8 cellular contexts compared by ENCODE assay signal in the genomic region with DNA sequence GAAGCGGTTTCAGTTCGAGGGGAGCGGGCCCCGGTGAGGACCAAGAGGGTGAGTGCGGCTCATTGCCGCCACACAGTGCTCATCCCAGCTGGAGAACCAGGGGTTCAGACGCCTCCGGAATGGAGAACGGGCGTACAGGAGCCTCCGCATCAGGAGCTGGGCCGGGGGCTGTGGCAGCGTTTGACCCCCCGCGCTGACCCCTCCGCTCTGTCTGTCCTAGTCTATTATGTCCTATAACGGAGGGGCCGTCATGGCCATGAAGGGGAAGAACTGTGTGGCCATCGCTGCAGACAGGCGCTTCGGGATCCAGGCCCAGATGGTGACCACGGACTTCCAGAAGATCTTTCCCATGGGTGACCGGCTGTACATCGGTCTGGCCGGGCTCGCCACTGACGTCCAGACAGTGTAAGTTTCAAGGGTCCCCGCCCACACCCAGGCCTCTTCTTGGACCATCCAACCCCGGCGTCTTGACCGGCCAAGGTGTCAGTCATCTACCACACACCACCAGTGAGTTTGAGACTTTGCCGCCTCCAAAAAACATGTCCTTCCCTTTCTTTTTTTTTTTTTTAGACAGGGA. TPM values are rescaled to one million over a fixed set of nuclear protein-coding genes. Genes with fewer than 3 reads are reported as not detected.
DNase-seq lines count a peak whose midpoint lies in the region; ATAC-seq and TF ChIP-seq lines count a peak whose summit lies in the region.

No MANE protein-coding gene starts in this region.

- H3K27ac Mint-ChIP-seq in HFFc6 = peak overlapping the region; percentile 90
- H3K27ac Mint-ChIP-seq in activated CD8-positive, alpha-beta T cell treated with anti-CD3 and anti-CD28 coated beads, Interleukin-2, amount 10 ng/mL, durations not matched to agents 7 days and 5 days = peak overlapping the region; percentile 99

- H3K27ac ChIP-seq in iPS-20b (ENCODE audit: low read length) (peak overlapping the region; percentile 1), substantia nigra (ENCODE audit: low read depth, low read length, poor library complexity, severe bottlenecking) (peak overlapping the region; percentile 83)

- H3K4me1 ChIP-seq in BE2C (peaks cover 7% of the 10 kb centered on the region), iPS-20b (ENCODE audit: insufficient read depth, low read length) (0 out of 2 replicates have a peak, but pooled peaks cover 3% of the 10 kb centered on the region)

- H3K4me1 Mint-ChIP-seq in HFFc6 (ENCODE audit: low read depth) = peaks cover 31% of the 10 kb centered on the region
- peaks cover 37% of the 10 kb centered on the region for H3K4me1 Mint-ChIP-seq in activated CD8-positive, alpha-beta T cell treated with anti-CD3 and anti-CD28 coated beads, Interleukin-2, amount 10 ng/mL, durations not matched to agents 7 days and 5 days (ENCODE audit: low read depth)

- DNase-seq in BE2C (no peak), HFFc6 (no peak), substantia nigra (lab: John Stamatoyannopoulos, UW) (no peak), NCI-H1092 (lab: John Stamatoyannopoulos, UW) (no peak), GF-D8 (lab: John Stamatoyannopoulos, UW) (no peak), cerebellum (ENCODE audit: low spot score) (no peak)
- DNase-seq in activated CD8-positive, alpha-beta T cell treated with anti-CD3 and anti-CD28 coated beads, Interleukin-2, amount 10 ng/mL, durations not matched to agents 7 days and 5 days = no peak

- ATAC-seq in activated CD8-positive, alpha-beta T cell treated with anti-CD3 and anti-CD28 coated beads, Interleukin-2, amount 10 ng/mL, durations not matched to agents 7 days and 5 days = peak; percentile 17

- H3K27me3 Mint-ChIP-seq in HFFc6 (ENCODE audit: insufficient read depth) = peaks cover 5% of the 10 kb centered on the region
- peaks cover 26% of the 10 kb centered on the region for H3K27me3 Mint-ChIP-seq in activated CD8-positive, alpha-beta T cell treated with anti-CD3 and anti-CD28 coated beads, Interleukin-2, amount 10 ng/mL, durations not matched to agents 7 days and 5 days (ENCODE audit: low read depth)

- peak overlapping the region; percentile 95 for H3K4me3 Mint-ChIP-seq in HFFc6
- peak overlapping the region; percentile 99 for H3K4me3 Mint-ChIP-seq in activated CD8-positive, alpha-beta T cell treated with anti-CD3 and anti-CD28 coated beads, Interleukin-2, amount 10 ng/mL, durations not matched to agents 7 days and 5 days

- H3K27me3 ChIP-seq in BE2C = no peaks in the 10 kb centered on the region
- H3K27me3 ChIP-seq in iPS-20b (ENCODE audit: insufficient read depth, low read length) = peaks cover 17% of the 10 kb centered on the region; the same call in 1 of the 2 replicates

- H3K9ac ChIP-seq in iPS-20b (ENCODE audit: low read depth, low read length) = peak overlapping the region; percentile 81; the same call in 1 of the 2 replicates

- peaks cover 15% of the 10 kb centered on the region for H3K36me3 Mint-ChIP-seq in HFFc6 (ENCODE audit: low read depth)
- peaks cover 30% of the 10 kb centered on the region for H3K36me3 Mint-ChIP-seq in activated CD8-positive, alpha-beta T cell treated with anti-CD3 and anti-CD28 coated beads, Interleukin-2, amount 10 ng/mL, durations not matched to agents 7 days and 5 days (ENCODE audit: low read depth)

- no peaks in the 10 kb centered on the region for H3K9me3 Mint-ChIP-seq in HFFc6
- H3K9me3 Mint-ChIP-seq in activated CD8-positive, alpha-beta T cell treated with anti-CD3 and anti-CD28 coated beads, Interleukin-2, amount 10 ng/mL, durations not matched to agents 7 days and 5 days (ENCODE audit: insufficient read depth) = no peaks in the 10 kb centered on the region

- CTCF ChIA-PET in activated CD8-positive, alpha-beta T cell treated with anti-CD3 and anti-CD28 coated beads, Interleukin-2, amount 10 ng/mL, durations not matched to agents 7 days and 5 days (lab: Charles Lee) = interaction anchor here (1.0 to 2.8 kb wide), 6 partner anchors 9 to 400 kb away, joined by 3 to 18 read pairs (median 4); partner anchors contain the start of gene LASP1

- POLR2A ChIA-PET in activated CD8-positive, alpha-beta T cell treated with anti-CD3 and anti-CD28 coated beads, Interleukin-2, amount 10 ng/mL, durations not matched to agents 7 days and 5 days (lab: Charles Lee) = interaction anchor here (1.3 to 1.5 kb wide), 2 partner anchors 25 to 73 kb away, joined by 4 to 5 read pairs; partner anchors contain the start of gene CWC25

- TF ChIP-seq CTCF in BE2C (IDR thresholded peaks at IDR 0.05; ENCODE audit: low read depth, low read length) = no peak
- no peak for TF ChIP-seq CTCF in HFFc6 (IDR thresholded peaks at IDR 0.05)

- H3K9me3 ChIP-seq in BE2C (no peaks in the 10 kb centered on the region), iPS-20b (ENCODE audit: insufficient read depth, low read depth, low read length) (no peaks in the 10 kb centered on the region)

- H3K36me3 ChIP-seq in BE2C (peaks cover 37% of the 10 kb centered on the region), iPS-20b (ENCODE audit: insufficient read depth, low read depth, low read length) (peaks cover 35% of the 10 kb centered on the region)

- H3K4me3 ChIP-seq in BE2C (ENCODE audit: low read depth, low read length) (peak overlapping the region; percentile 96), iPS-20b (ENCODE audit: low read length) (peak overlapping the region; percentile 91)

RNA-seq across cellular contexts. Expression of gene PSMB3, which starts 0.5 kb away (rescaled TPM):
- polyA plus RNA-seq in BE2C (2012; ENCODE audit: insufficient read depth, insufficient read length, low read depth) = 471 TPM
- total RNA-seq in HFFc6 (2021; fragmentation: NEBNext Ultra II Directional; extraction: Animal tissue kit (Norgen Biotek cat#: 25700)) = 100 to 1,000 TPM; 232 to 273 (median 253) TPM
- total RNA-seq in activated CD8-positive, alpha-beta T cell treated with anti-CD3 and anti-CD28 coated beads, Interleukin-2, amount 10 ng/mL, durations not matched to agents 7 days and 5 days = 100 to 1,000 TPM; 251 to 252 TPM
- total RNA-seq in cerebellum = 73.9 TPM

RNA-seq across cellular contexts. Expression of gene PCGF2, which starts 4.9 kb away (rescaled TPM):
- polyA plus RNA-seq in BE2C (2012; ENCODE audit: insufficient read depth, insufficient read length, low read depth) = 232 TPM
- total RNA-seq in HFFc6 (2021; fragmentation: NEBNext Ultra II Directional; extraction: Animal tissue kit (Norgen Biotek cat#: 25700)) = 10 to 100 TPM; 59.7 to 73.5 (median 69.0) TPM
- total RNA-seq in activated CD8-positive, alpha-beta T cell treated with anti-CD3 and anti-CD28 coated beads, Interleukin-2, amount 10 ng/mL, durations not matched to agents 7 days and 5 days = under 1 TPM; 0.63 to 0.70 TPM
- total RNA-seq in cerebellum = 6.4 TPM

RNA-seq across cellular contexts. Expression of gene CISD3, which starts 22.9 kb away (rescaled TPM):
- 56.3 TPM for polyA plus RNA-seq in BE2C (2012; ENCODE audit: insufficient read depth, insufficient read length, low read depth)
- total RNA-seq in HFFc6 (2021; fragmentation: NEBNext Ultra II Directional; extraction: Animal tissue kit (Norgen Biotek cat#: 25700)) = 10 to 100 TPM; 35.0 to 38.7 (median 36.6) TPM
- total RNA-seq in activated CD8-positive, alpha-beta T cell treated with anti-CD3 and anti-CD28 coated beads, Interleukin-2, amount 10 ng/mL, durations not matched to agents 7 days and 5 days = 10 to 100 TPM; 48.2 to 56.1 TPM
- 0.91 TPM for total RNA-seq in cerebellum

RNA-seq across cellular contexts. Expression of gene PIP4K2B, which starts 46.3 kb away (rescaled TPM):
- 82.6 TPM for polyA plus RNA-seq in BE2C (2012; ENCODE audit: insufficient read depth, insufficient read length, low read depth)
- total RNA-seq in HFFc6 (2021; fragmentation: NEBNext Ultra II Directional; extraction: Animal tissue kit (Norgen Biotek cat#: 25700)) = 10 to 100 TPM; 48.7 to 61.8 (median 55.5) TPM
- total RNA-seq in activated CD8-positive, alpha-beta T cell treated with anti-CD3 and anti-CD28 coated beads, Interleukin-2, amount 10 ng/mL, durations not matched to agents 7 days and 5 days = 10 to 100 TPM; 49.9 to 51.4 TPM
- total RNA-seq in cerebellum = 131 TPM

RNA-seq across cellular contexts. Expression of gene MLLT6, which starts 47.9 kb away (rescaled TPM):
- polyA plus RNA-seq in BE2C (2012; ENCODE audit: insufficient read depth, insufficient read length, low read depth) = 139 TPM
- total RNA-seq in HFFc6 (2021; fragmentation: NEBNext Ultra II Directional; extraction: Animal tissue kit (Norgen Biotek cat#: 25700)) = 10 to 100 TPM; 26.5 to 31.5 (median 30.2) TPM
- 100 to 1,000 TPM; 211 to 219 TPM for total RNA-seq in activated CD8-positive, alpha-beta T cell treated with anti-CD3 and anti-CD28 coated beads, Interleukin-2, amount 10 ng/mL, durations not matched to agents 7 days and 5 days
- 44.0 TPM for total RNA-seq in cerebellum

Comparison
In these comparisons a context has a peak if more than half of its experiments do, and no peak if none do; other contexts are left out.
1. RNA of gene CISD3, which starts 22.9 kb away (total RNA-seq): 48.2 to 56.1 TPM in activated CD8-positive, alpha-beta T cell treated with anti-CD3 and anti-CD28 coated beads, Interleukin-2, amount 10 ng/mL, durations not matched to agents 7 days and 5 days and 35.0 to 38.7 TPM in HFFc6; 0.91 TPM in cerebellum (single experiment); every median in the first group is over 10 times any median in the second.